In the genomic region with DNA sequence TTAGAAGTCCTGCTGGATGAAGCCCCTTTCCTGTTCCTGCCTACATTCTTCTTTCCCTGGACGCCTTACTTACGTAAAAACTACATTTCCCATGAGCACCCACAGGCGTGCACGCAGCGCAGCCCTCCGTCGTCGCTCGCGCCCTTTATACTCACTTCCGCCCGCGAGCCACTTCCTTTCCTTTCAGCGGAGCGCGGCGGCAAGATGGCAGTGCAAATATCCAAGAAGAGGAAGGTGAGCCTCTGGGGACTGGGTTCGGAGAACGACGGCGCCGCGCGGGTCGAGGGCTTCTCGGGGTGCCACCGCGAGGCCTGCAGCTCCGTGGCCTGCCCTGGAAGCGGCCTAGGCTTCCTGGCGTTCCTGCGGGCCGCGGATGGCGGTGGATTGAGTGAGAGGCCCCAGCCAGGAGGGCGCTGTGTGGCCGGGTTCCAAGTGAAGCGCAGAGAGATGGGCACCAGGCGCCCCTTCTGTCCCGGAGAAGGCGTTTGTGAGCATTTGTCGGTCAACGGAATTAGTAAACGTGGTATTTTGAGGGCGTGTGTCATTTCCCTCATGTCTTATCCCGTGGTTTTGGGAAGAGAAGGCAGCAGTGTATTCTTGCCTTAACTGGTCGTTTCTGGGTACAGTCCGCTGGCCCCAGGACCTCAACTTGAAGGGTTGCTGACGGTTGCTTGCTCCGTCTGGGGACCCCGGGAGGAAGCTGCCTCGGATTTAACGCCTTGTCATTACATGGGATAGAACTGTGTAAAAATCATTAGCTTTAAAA, we compare ENCODE assay signal across 1 cellular context.
A peak's percentile ranks its signal among the peaks of the same experiment; 100 is the strongest.
TF ChIP-seq lines count a peak whose summit lies in the region.

A gene (plus strand): TSS at position 175 of the 766 bp plus-strand sequence. CDS start 30 bp downstream, at position 205.

TF ChIP-seq in HepG2, 621 proteins besides CTCF, POLR2A, EP300 and RAD21 (continued from another document and continues in another):
- TF ChIP-seq SP1 (IDR thresholded peaks at IDR 0.05) (no peak), SP1 (CRISPR knock-in tag; IDR thresholded peaks at IDR 0.05) (peak; percentile 43; the same call in 1 of the 2 replicates), TBL1XR1 (IDR thresholded peaks at IDR 0.05; ENCODE audit: borderline replicate concordance, low read length, partially characterized antibody) (peak; percentile 74), SNAI1 (CRISPR knock-in tag; IDR thresholded peaks at IDR 0.05; ENCODE audit: borderline replicate concordance) (no peak; the same call in 1 of the 2 replicates), ZNF138 (CRISPR knock-in tag; IDR thresholded peaks at IDR 0.05; ENCODE audit: low read depth) (peak; percentile 61; the same call in 1 of the 2 replicates), ZFP1 (CRISPR knock-in tag; IDR thresholded peaks at IDR 0.05) (peak; percentile 71; the same call in 1 of the 2 replicates), ZNF33A (CRISPR knock-in tag; IDR thresholded peaks at IDR 0.05; ENCODE audit: borderline replicate concordance) (no peak), SATB2 (CRISPR knock-in tag; IDR thresholded peaks at IDR 0.05) (peak; percentile 65), CREM (IDR thresholded peaks at IDR 0.05) (peak; percentile 98), CREM (CRISPR knock-in tag; IDR thresholded peaks at IDR 0.05) (peak; percentile 59; the same call in 1 of the 2 replicates), HNRNPUL1 (IDR thresholded peaks at IDR 0.05; ENCODE audit: low read depth, low read length) (no peak), STAT5B (CRISPR knock-in tag; IDR thresholded peaks at IDR 0.05) (no peak), NAIF1 (CRISPR knock-in tag; IDR thresholded peaks at IDR 0.05; ENCODE audit: borderline replicate concordance) (no peak; the same call in 1 of the 2 replicates), RCOR2 (CRISPR knock-in tag; IDR thresholded peaks at IDR 0.05) (no peak; the same call in 1 of the 2 replicates), PAWR (CRISPR knock-in tag; IDR thresholded peaks at IDR 0.05; ENCODE audit: borderline replicate concordance) (no peak), ADNP (CRISPR knock-in tag; IDR thresholded peaks at IDR 0.05) (no peak), ZNF749 (CRISPR knock-in tag; IDR thresholded peaks at IDR 0.05; ENCODE audit: borderline replicate concordance) (no peak), ZNF10 (CRISPR knock-in tag; IDR thresholded peaks at IDR 0.05; ENCODE audit: borderline replicate concordance, low read depth) (no peak), HDAC1 (CRISPR knock-in tag; IDR thresholded peaks at IDR 0.05) (peak; percentile 93), JUND (CRISPR knock-in tag; IDR thresholded peaks at IDR 0.05) (peak; percentile 66; the same call in 1 of the 2 replicates), ZNF354B (CRISPR knock-in tag; IDR thresholded peaks at IDR 0.05) (peak; percentile 91; the same call in 1 of the 2 replicates), SMARCE1 (IDR thresholded peaks at IDR 0.05; ENCODE audit: borderline replicate concordance) (no peak)
- TF ChIP-seq, protein P1, sequence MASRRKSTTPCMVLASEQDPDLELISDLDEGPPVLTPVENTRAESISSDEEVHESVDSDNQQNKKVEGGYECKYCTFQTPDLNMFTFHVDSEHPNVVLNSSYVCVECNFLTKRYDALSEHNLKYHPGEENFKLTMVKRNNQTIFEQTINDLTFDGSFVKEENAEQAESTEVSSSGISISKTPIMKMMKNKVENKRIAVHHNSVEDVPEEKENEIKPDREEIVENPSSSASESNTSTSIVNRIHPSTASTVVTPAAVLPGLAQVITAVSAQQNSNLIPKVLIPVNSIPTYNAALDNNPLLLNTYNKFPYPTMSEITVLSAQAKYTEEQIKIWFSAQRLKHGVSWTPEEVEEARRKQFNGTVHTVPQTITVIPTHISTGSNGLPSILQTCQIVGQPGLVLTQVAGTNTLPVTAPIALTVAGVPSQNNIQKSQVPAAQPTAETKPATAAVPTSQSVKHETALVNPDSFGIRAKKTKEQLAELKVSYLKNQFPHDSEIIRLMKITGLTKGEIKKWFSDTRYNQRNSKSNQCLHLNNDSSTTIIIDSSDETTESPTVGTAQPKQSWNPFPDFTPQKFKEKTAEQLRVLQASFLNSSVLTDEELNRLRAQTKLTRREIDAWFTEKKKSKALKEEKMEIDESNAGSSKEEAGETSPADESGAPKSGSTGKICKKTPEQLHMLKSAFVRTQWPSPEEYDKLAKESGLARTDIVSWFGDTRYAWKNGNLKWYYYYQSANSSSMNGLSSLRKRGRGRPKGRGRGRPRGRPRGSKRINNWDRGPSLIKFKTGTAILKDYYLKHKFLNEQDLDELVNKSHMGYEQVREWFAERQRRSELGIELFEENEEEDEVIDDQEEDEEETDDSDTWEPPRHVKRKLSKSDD (CRISPR knock-in tag; IDR thresholded peaks at IDR 0.05; ENCODE audit: low read depth), result 0 out of 2 replicates have a peak, but pooled peaks have one; percentile 26
- TF ChIP-seq, protein P2, sequence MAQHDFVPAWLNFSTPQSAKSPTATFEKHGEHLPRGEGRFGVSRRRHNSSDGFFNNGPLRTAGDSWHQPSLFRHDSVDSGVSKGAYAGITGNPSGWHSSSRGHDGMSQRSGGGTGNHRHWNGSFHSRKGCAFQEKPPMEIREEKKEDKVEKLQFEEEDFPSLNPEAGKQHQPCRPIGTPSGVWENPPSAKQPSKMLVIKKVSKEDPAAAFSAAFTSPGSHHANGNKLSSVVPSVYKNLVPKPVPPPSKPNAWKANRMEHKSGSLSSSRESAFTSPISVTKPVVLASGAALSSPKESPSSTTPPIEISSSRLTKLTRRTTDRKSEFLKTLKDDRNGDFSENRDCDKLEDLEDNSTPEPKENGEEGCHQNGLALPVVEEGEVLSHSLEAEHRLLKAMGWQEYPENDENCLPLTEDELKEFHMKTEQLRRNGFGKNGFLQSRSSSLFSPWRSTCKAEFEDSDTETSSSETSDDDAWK (CRISPR knock-in tag; IDR thresholded peaks at IDR 0.05), result no peak
- TF ChIP-seq, protein P3, sequence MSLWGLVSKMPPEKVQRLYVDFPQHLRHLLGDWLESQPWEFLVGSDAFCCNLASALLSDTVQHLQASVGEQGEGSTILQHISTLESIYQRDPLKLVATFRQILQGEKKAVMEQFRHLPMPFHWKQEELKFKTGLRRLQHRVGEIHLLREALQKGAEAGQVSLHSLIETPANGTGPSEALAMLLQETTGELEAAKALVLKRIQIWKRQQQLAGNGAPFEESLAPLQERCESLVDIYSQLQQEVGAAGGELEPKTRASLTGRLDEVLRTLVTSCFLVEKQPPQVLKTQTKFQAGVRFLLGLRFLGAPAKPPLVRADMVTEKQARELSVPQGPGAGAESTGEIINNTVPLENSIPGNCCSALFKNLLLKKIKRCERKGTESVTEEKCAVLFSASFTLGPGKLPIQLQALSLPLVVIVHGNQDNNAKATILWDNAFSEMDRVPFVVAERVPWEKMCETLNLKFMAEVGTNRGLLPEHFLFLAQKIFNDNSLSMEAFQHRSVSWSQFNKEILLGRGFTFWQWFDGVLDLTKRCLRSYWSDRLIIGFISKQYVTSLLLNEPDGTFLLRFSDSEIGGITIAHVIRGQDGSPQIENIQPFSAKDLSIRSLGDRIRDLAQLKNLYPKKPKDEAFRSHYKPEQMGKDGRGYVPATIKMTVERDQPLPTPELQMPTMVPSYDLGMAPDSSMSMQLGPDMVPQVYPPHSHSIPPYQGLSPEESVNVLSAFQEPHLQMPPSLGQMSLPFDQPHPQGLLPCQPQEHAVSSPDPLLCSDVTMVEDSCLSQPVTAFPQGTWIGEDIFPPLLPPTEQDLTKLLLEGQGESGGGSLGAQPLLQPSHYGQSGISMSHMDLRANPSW (CRISPR knock-in tag; IDR thresholded peaks at IDR 0.05; ENCODE audit: borderline replicate concordance), result no peak; the same call in 1 of the 2 replicates
- TF ChIP-seq, protein P4, sequence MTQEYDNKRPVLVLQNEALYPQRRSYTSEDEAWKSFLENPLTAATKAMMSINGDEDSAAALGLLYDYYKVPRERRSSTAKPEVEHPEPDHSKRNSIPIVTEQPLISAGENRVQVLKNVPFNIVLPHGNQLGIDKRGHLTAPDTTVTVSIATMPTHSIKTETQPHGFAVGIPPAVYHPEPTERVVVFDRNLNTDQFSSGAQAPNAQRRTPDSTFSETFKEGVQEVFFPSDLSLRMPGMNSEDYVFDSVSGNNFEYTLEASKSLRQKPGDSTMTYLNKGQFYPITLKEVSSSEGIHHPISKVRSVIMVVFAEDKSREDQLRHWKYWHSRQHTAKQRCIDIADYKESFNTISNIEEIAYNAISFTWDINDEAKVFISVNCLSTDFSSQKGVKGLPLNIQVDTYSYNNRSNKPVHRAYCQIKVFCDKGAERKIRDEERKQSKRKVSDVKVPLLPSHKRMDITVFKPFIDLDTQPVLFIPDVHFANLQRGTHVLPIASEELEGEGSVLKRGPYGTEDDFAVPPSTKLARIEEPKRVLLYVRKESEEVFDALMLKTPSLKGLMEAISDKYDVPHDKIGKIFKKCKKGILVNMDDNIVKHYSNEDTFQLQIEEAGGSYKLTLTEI (CRISPR knock-in tag; conservative IDR thresholded peaks at IDR 0.05), result no peak
- TF ChIP-seq, protein P5, sequence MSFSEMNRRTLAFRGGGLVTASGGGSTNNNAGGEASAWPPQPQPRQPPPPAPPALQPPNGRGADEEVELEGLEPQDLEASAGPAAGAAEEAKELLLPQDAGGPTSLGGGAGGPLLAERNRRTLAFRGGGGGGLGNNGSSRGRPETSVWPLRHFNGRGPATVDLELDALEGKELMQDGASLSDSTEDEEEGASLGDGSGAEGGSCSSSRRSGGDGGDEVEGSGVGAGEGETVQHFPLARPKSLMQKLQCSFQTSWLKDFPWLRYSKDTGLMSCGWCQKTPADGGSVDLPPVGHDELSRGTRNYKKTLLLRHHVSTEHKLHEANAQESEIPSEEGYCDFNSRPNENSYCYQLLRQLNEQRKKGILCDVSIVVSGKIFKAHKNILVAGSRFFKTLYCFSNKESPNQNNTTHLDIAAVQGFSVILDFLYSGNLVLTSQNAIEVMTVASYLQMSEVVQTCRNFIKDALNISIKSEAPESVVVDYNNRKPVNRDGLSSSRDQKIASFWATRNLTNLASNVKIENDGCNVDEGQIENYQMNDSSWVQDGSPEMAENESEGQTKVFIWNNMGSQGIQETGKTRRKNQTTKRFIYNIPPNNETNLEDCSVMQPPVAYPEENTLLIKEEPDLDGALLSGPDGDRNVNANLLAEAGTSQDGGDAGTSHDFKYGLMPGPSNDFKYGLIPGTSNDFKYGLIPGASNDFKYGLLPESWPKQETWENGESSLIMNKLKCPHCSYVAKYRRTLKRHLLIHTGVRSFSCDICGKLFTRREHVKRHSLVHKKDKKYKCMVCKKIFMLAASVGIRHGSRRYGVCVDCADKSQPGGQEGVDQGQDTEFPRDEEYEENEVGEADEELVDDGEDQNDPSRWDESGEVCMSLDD (CRISPR knock-in tag; IDR thresholded peaks at IDR 0.05; ENCODE audit: borderline replicate concordance), result peak; percentile 73; the same call in 1 of the 2 replicates
- TF ChIP-seq, protein P6, sequence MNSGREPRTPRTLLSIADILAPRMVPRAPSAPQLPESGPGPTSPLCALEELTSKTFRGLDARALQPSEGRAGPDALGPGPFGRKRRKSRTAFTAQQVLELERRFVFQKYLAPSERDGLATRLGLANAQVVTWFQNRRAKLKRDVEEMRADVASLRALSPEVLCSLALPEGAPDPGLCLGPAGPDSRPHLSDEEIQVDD (CRISPR knock-in tag; IDR thresholded peaks at IDR 0.05; ENCODE audit: borderline replicate concordance), result 0 out of 2 replicates have a peak, but pooled peaks have one; percentile 84
- TF ChIP-seq, protein P7, sequence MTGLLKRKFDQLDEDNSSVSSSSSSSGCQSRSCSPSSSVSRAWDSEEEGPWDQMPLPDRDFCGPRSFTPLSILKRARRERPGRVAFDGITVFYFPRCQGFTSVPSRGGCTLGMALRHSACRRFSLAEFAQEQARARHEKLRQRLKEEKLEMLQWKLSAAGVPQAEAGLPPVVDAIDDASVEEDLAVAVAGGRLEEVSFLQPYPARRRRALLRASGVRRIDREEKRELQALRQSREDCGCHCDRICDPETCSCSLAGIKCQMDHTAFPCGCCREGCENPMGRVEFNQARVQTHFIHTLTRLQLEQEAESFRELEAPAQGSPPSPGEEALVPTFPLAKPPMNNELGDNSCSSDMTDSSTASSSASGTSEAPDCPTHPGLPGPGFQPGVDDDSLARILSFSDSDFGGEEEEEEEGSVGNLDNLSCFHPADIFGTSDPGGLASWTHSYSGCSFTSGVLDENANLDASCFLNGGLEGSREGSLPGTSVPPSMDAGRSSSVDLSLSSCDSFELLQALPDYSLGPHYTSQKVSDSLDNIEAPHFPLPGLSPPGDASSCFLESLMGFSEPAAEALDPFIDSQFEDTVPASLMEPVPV (CRISPR knock-in tag; IDR thresholded peaks at IDR 0.05), result peak; percentile 95
- TF ChIP-seq, protein P8, sequence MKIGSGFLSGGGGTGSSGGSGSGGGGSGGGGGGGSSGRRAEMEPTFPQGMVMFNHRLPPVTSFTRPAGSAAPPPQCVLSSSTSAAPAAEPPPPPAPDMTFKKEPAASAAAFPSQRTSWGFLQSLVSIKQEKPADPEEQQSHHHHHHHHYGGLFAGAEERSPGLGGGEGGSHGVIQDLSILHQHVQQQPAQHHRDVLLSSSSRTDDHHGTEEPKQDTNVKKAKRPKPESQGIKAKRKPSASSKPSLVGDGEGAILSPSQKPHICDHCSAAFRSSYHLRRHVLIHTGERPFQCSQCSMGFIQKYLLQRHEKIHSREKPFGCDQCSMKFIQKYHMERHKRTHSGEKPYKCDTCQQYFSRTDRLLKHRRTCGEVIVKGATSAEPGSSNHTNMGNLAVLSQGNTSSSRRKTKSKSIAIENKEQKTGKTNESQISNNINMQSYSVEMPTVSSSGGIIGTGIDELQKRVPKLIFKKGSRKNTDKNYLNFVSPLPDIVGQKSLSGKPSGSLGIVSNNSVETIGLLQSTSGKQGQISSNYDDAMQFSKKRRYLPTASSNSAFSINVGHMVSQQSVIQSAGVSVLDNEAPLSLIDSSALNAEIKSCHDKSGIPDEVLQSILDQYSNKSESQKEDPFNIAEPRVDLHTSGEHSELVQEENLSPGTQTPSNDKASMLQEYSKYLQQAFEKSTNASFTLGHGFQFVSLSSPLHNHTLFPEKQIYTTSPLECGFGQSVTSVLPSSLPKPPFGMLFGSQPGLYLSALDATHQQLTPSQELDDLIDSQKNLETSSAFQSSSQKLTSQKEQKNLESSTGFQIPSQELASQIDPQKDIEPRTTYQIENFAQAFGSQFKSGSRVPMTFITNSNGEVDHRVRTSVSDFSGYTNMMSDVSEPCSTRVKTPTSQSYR (CRISPR knock-in tag; IDR thresholded peaks at IDR 0.05; ENCODE audit: borderline replicate concordance), result 0 out of 2 replicates have a peak, but pooled peaks have one; percentile 10
- TF ChIP-seq, protein P9, sequence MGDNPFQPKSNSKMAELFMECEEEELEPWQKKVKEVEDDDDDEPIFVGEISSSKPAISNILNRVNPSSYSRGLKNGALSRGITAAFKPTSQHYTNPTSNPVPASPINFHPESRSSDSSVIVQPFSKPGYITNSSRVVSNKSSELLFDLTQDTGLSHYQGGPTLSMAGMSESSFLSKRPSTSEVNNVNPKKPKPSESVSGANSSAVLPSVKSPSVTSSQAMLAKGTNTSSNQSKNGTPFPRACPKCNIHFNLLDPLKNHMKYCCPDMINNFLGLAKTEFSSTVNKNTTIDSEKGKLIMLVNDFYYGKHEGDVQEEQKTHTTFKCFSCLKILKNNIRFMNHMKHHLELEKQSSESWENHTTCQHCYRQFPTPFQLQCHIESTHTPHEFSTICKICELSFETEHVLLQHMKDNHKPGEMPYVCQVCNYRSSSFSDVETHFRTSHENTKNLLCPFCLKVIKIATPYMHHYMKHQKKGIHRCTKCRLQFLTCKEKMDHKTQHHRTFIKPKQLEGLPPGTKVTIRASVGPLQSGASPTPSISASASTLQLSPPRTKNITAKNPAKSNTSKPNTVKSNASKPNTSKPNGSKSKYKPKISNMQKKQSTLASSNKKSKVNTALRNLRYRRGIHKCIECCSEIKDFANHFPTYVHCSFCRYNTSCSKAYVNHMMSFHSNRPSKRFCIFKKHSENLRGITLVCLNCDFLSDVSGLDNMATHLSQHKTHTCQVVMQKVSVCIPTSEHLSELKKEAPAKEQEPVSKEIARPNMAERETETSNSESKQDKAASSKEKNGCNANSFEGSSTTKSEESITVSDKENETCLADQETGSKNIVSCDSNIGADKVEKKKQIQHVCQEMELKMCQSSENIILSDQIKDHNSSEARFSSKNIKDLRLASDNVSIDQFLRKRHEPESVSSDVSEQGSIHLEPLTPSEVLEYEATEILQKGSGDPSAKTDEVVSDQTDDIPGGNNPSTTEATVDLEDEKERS (CRISPR knock-in tag; IDR thresholded peaks at IDR 0.05), result 0 out of 2 replicates have a peak, but pooled peaks have one; percentile 52
